15 cellular contexts compared by ENCODE assay signal in the genomic region with DNA sequence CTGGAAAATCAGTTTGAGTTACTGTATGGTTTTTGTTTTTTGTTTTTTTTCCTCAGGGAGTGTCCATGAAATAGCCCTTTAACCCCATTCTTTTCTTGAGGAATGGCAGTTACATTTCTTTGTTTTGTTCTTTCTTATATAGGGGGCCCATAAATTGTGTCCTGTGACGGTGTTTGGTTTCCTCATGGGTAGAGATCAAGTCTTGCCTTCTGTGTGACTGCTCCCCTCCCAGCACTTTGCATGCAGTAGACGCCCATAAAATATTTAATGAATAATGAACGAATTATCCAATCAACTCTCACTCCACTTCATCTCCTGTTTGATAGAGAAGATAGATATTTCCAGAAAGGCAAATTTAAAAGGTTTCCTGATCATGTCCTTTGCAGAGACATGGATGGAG.
DNase-seq lines count a peak whose midpoint lies in the region; ATAC-seq and TF ChIP-seq lines count a peak whose summit lies in the region.
"Had no signal": no experiment of that assay in that cellular context is flagged by ENCODE, and none has a peak within 500 bp of the region (broad histone marks: within the 10 kb centered on the region; RNA-seq: fewer than 3 reads in every experiment).

No MANE protein-coding gene starts in this region.

- intact Hi-C loops in left colon (cut with DNase I, micrococcal nuclease) (no loop called here), left ventricle myocardium superior (cut with micrococcal nuclease) (no loop called here)

- H3K9ac ChIP-seq in SU-DHL-6 (ENCODE audit: low read length): peak overlapping the region; percentile 33

- no peaks in the 10 kb centered on the region for H3K79me2 ChIP-seq in SU-DHL-6 (ENCODE audit: insufficient read depth, low read length)

- TF ChIP-seq CTCF in SU-DHL-6 (IDR thresholded peaks at IDR 0.05; ENCODE audit: insufficient read depth, low read length, poor library complexity, severe bottlenecking): no peak

- H3K4me2 ChIP-seq in SU-DHL-6 (ENCODE audit: low read depth, low read length, poor library complexity, severe bottlenecking): peak overlapping the region; percentile 34
- H3K4me2 ChIP-seq: A549 had no signal

- no peaks in the 10 kb centered on the region for H3K9me3 ChIP-seq in SU-DHL-6 (ENCODE audit: insufficient read depth, low read length)
- H3K9me3 ChIP-seq: A549, BE2C had no signal

- no peaks in the 10 kb centered on the region for H4K20me1 ChIP-seq in SU-DHL-6 (ENCODE audit: low read depth, low read length)

- DNase-seq in NAMALWA (ENCODE audit: low spot score) (peak; percentile 54), left colon (no peak), left ventricle myocardium superior (no peak)
- DNase-seq in stimulated activated CD4-positive, alpha-beta T cell treated with anti-CD3 and anti-CD28 coated beads, Interleukin-12 subunit alpha, Interleukin-12 subunit beta, amount 100 ng/mL, for 4 hours: no peak
- DNase-seq: BE2C; CD4-positive, alpha-beta memory T cell; DMS79; EL; IMR-90 had no signal

- no peaks in the 10 kb centered on the region for H3K9me2 ChIP-seq in SU-DHL-6 (replicated peaks; ENCODE audit: insufficient read depth, low read length)

- H3K27me3 ChIP-seq in SU-DHL-6 (ENCODE audit: low read length): no peaks in the 10 kb centered on the region
- H3K27me3 ChIP-seq: BE2C had no signal

- H3K4me3 ChIP-seq in SU-DHL-6 (ENCODE audit: insufficient read depth, low read length, poor library complexity, severe bottlenecking): no peak overlapping the region
- H3K4me3 ChIP-seq: A549 had no signal

- H3F3A ChIP-seq in SU-DHL-6 (ENCODE audit: insufficient read depth): peaks cover 18% of the 10 kb centered on the region

- no peak overlapping the region for H2AFZ ChIP-seq in SU-DHL-6 (ENCODE audit: low read depth, low read length, severe bottlenecking)

- peak overlapping the region; percentile 88 for H3K27ac ChIP-seq in SU-DHL-6 (ENCODE audit: low read depth, low read length)
- H3K27ac ChIP-seq: A549, C4-2B had no signal

- ATAC-seq in left colon (peak; percentile 60), HG03457 (IDR thresholded peaks at IDR 0.05; ENCODE audit: unreplicated experiment) (no peak), left ventricle myocardium superior (no peak), GM18511 (IDR thresholded peaks at IDR 0.05; ENCODE audit: unreplicated experiment) (no peak)
- ATAC-seq: A549, HCT116 had no signal

- H3K36me3 ChIP-seq in SU-DHL-6 (ENCODE audit: low read length): no peaks in the 10 kb centered on the region; the same call in 1 of the 2 replicates
- H3K36me3 ChIP-seq: BE2C had no signal
